28 cellular contexts compared by ENCODE assay signal in the genomic region with DNA sequence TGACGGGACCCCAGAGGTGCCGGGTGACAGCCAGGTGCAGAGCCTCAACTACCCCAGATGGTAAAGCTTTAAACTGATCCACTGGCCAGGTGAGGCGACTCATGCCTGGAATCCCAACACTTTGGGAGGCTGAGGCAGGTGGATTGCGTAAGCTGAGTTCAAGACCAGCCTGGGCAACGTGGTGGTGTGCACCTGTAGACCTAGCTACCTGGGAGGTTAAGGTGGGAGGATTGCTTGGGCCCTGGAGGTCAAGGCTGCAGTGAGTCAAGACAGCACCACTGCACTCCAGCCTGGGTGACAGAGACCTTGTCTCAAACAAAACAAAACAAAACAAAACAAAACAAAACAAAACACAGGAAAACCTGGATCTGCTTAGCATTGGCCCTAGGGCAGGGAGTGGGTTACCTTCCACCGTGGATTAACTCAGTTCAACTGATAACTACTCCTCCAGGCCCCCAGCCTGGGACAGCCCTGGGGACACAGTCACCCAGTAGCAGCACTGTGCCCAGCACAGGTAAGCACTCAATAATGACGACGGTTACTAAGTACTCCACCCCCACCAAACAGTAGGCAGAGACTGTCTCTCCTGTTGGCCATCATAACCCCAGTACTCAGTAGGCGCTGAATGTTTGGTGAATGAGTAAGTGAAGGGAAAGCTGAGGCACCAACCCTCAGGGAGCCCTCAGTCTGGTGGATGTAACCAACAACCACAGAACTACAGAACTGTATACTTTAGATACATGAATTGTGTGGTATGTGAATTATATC. TPM values are rescaled to one million over a fixed set of nuclear protein-coding genes. Genes with fewer than 3 reads are reported as not detected.
DNase-seq lines count a peak whose midpoint lies in the region; ATAC-seq, FAIRE-seq and TF ChIP-seq lines count a peak whose summit lies in the region.
"Had no signal": no experiment of that assay in that cellular context is flagged by ENCODE, and none has a peak within 500 bp of the region (broad histone marks: within the 10 kb centered on the region; RNA-seq: fewer than 3 reads in every experiment).

No MANE protein-coding gene starts in this region.

- no peaks in the 10 kb centered on the region for H3K9me3 ChIP-seq in IMR-90 (ENCODE audit: control insufficient read depth, insufficient read depth, low read length)
- H3K9me3 ChIP-seq in K562 (replicated peaks; ENCODE audit: control insufficient read depth, insufficient read depth, low read depth, low read length): no peaks in the 10 kb centered on the region
- H3K9me3 ChIP-seq: adrenal gland, left lung, pancreas, tibial artery had no signal

- H3K79me2 ChIP-seq in K562 (ENCODE audit: control insufficient read depth, insufficient read depth, low read length): no peaks in the 10 kb centered on the region

- H3K4me2 ChIP-seq in IMR-90 (ENCODE audit: low read depth, low read length) (no peak overlapping the region), K562 (ENCODE audit: insufficient read depth, low read length) (no peak overlapping the region)
- H3K4me2 ChIP-seq: KMS-11, smooth muscle cell had no signal

- H2AK5ac ChIP-seq in IMR-90 (ENCODE audit: low read depth, low read length): no peak overlapping the region

- no peak for TF ChIP-seq POLR2A in IMR-90 (IDR thresholded peaks at IDR 0.05; ENCODE audit: low read depth, low read length)
- TF ChIP-seq POLR2A in K562 (conservative IDR thresholded peaks at IDR 0.05): no peak; the same call in 1 of the 2 replicates

- no peak overlapping the region for H3K56ac ChIP-seq in IMR-90 (ENCODE audit: extremely low read depth, insufficient read depth, low read length)

- H4K20me1 ChIP-seq in IMR-90 (ENCODE audit: insufficient read depth, low read length) (peaks cover 5% of the 10 kb centered on the region), K562 (replicated peaks; ENCODE audit: control insufficient read depth, insufficient read depth, low read length) (peaks cover 8% of the 10 kb centered on the region; the same call in 1 of the 2 replicates)

- no peak overlapping the region for H3K4ac ChIP-seq in IMR-90 (ENCODE audit: low read depth, low read length)

- no peak overlapping the region for H3K4me3 Mint-ChIP-seq in stimulated activated effector memory CD8-positive, alpha-beta T cell treated with anti-CD3 and anti-CD28 coated beads, Interleukin-12 subunit alpha, Interleukin-12 subunit beta, amount 100 ng/mL, for 72 hours
- H3K4me3 Mint-ChIP-seq: activated CD4-positive, alpha-beta T cell treated with anti-CD3 and anti-CD28 coated beads, Interleukin-2, amount 10 ng/mL, durations not matched to agents 7 days and 5 days; activated T-cell treated with anti-CD3 and anti-CD28 coated beads, Interleukin-2, amount 50 U/mL, for 24 hours; central memory CD8-positive, alpha-beta T cell; memory B cell; nephron progenitor cell; WTC11 had no signal

- no peak overlapping the region for H4K91ac ChIP-seq in IMR-90 (ENCODE audit: insufficient read depth, low read depth, low read length)

- H3K36me3 Mint-ChIP-seq in stimulated activated effector memory CD8-positive, alpha-beta T cell treated with anti-CD3 and anti-CD28 coated beads, Interleukin-12 subunit alpha, Interleukin-12 subunit beta, amount 100 ng/mL, for 72 hours: peaks cover 45% of the 10 kb centered on the region
- H3K36me3 Mint-ChIP-seq: WTC11 had no signal

- no peak overlapping the region for H2AFZ ChIP-seq in IMR-90 (replicated peaks; ENCODE audit: low read length, poor library complexity)
- H2AFZ ChIP-seq in K562 (ENCODE audit: low read depth, low read length): no peak overlapping the region

- no TSS peak for BruUV-seq in IMR-90 (replicated peaks; lab: Mats Ljungman, UMichigan)
- no TSS peak for BruUV-seq in K562 (replicated peaks; lab: Mats Ljungman, UMichigan)

- H3K27ac ChIP-seq in IMR-90 (ENCODE audit: insufficient read depth, low read length): no peak overlapping the region
- no peak overlapping the region for H3K27ac ChIP-seq in K562 (ENCODE audit: extremely low read depth, low read depth, low read length)
- H3K27ac ChIP-seq: adrenal gland, C4-2B, KMS-11, left lung, pancreas, tibial artery had no signal

- no peak overlapping the region for H2BK20ac ChIP-seq in IMR-90 (ENCODE audit: low read depth, low read length)

- in situ Hi-C loops in IMR-90 (cut with MboI; ENCODE audit: low sequenced_read_pairs) (no loop called here), K562 (cut with MboI) (no loop called here)

- peaks cover 24% of the 10 kb centered on the region for H3K4me1 Mint-ChIP-seq in stimulated activated effector memory CD8-positive, alpha-beta T cell treated with anti-CD3 and anti-CD28 coated beads, Interleukin-12 subunit alpha, Interleukin-12 subunit beta, amount 100 ng/mL, for 72 hours
- H3K4me1 Mint-ChIP-seq: activated CD4-positive, alpha-beta T cell treated with anti-CD3 and anti-CD28 coated beads, Interleukin-2, amount 10 ng/mL, durations not matched to agents 7 days and 5 days; memory B cell had no signal

- CTCF ChIA-PET in IMR-90 (lab: Yijun Ruan, JAX) (no interaction called here), K562 (lab: Yijun Ruan, JAX; ENCODE audit: low intra/inter-chr PET ratio) (no interaction called here)

- H3K9ac ChIP-seq in IMR-90 (ENCODE audit: low read depth, low read length): no peak overlapping the region
- peak overlapping the region in 1 of 2 experiments; percentile 65; a peak in 1 of 4 replicates for H3K9ac ChIP-seq in K562 (ENCODE audit: insufficient read depth in 1 of 2, low read depth in 2 of 2, low read length in 2 of 2)
- H3K9ac ChIP-seq: KMS-11 had no signal

- H2BK120ac ChIP-seq in IMR-90 (ENCODE audit: low read depth, low read length): no peak overlapping the region

- intact Hi-C loops in IMR-90 (cut with micrococcal nuclease) (no loop called here), K562 (cut with micrococcal nuclease) (no loop called here)

- H3K9me1 ChIP-seq in IMR-90 (ENCODE audit: insufficient read depth, low read length) (peaks cover 9% of the 10 kb centered on the region; the same call in 1 of the 2 replicates), K562 (ENCODE audit: control insufficient read depth, insufficient read depth, low read length) (peaks cover 3% of the 10 kb centered on the region)

- TF ChIP-seq EP300 in K562 (IDR thresholded peaks at IDR 0.05; ENCODE audit: low read length): no peak

- no peak overlapping the region for H4K8ac ChIP-seq in IMR-90 (ENCODE audit: low read depth in 2 of 2, low read length in 2 of 2)

- WGBS in IMR-90 (ENCODE audit: extremely low coverage in 2 of 2, insufficient read length in 1 of 2), 2 experiments: no CpG with 5 or more reads among the region's 9 CpGs
- WGBS in K562 (ENCODE audit: insufficient coverage, low coverage, missing lambda C conversion rate): 63% methylated on average over 9 of the region's 9 CpGs

- TF ChIP-seq RAD21 in IMR-90 (IDR thresholded peaks at IDR 0.05; ENCODE audit: low read length): no peak
- TF ChIP-seq RAD21 in K562 (CRISPR knock-in tag; conservative IDR thresholded peaks at IDR 0.05 in 1 of 2, IDR thresholded peaks at IDR 0.05 in 1 of 2): no peak

- DNase-seq in ELR (ENCODE audit: low read depth) (peak; percentile 63), IMR-90 (no peak), K562 (ENCODE audit: extremely low read depth in 1 of 4, low spot score in 3 of 4) (no peak), NCI-H128 (lab: John Stamatoyannopoulos, UW; ENCODE audit: unreplicated experiment) (no peak)
- DNase-seq in stimulated activated effector memory CD8-positive, alpha-beta T cell treated with anti-CD3 and anti-CD28 coated beads, Interleukin-12 subunit alpha, Interleukin-12 subunit beta, amount 100 ng/mL, for 72 hours (ENCODE audit: low spot score in 2 of 2): no peak
- DNase-seq: activated CD4-positive, alpha-beta T cell treated with anti-CD3 and anti-CD28 coated beads, Interleukin-2, amount 10 ng/mL, durations not matched to agents 7 days and 5 days; activated T-cell treated with anti-CD3 and anti-CD28 coated beads, Interleukin-2, amount 50 U/mL, for 24 hours; adrenal gland; erythroblast; GF-D8; head of caudate nucleus; islet precursor cell; left lung; MM.1S; NCI-H1436; NCI-H2081; NCI-H345; nephron progenitor cell; pancreas; tibial artery had no signal

- TF ChIP-seq CTCF in IMR-90 (conservative IDR thresholded peaks at IDR 0.05; ENCODE audit: low read depth, low read length) (no peak), K562 (IDR thresholded peaks at IDR 0.05 in 2 of 3, conservative IDR thresholded peaks at IDR 0.05 in 1 of 3; ENCODE audit: insufficient read depth in 2 of 3, low read depth in 1 of 3, low read length in 3 of 3) (no peak)

- H2BK15ac ChIP-seq in IMR-90 (ENCODE audit: low read depth, low read length): no peak overlapping the region

- H3K36me3 ChIP-seq in IMR-90 (ENCODE audit: control insufficient read depth, insufficient read depth, low read length) (peaks cover 20% of the 10 kb centered on the region), K562 (ENCODE audit: control insufficient read depth, insufficient read depth, low read length) (peaks cover 9% of the 10 kb centered on the region; the same call in 2 of the 3 replicates)
- H3K36me3 ChIP-seq: pancreas had no signal

- POLR2A ChIA-PET in IMR-90 (lab: Charles Lee; ENCODE audit: unreplicated experiment) (no interaction called here), K562 (lab: Yijun Ruan, JAX) (interaction anchor here (0.5 to 0.7 kb wide), 4 partner anchors 24 to 257 kb away, joined by 3 read pairs; no protein-coding TSS in a partner anchor)

- peak overlapping the region; percentile 32 for H3K27ac Mint-ChIP-seq in stimulated activated effector memory CD8-positive, alpha-beta T cell treated with anti-CD3 and anti-CD28 coated beads, Interleukin-12 subunit alpha, Interleukin-12 subunit beta, amount 100 ng/mL, for 72 hours
- H3K27ac Mint-ChIP-seq: activated CD4-positive, alpha-beta T cell treated with anti-CD3 and anti-CD28 coated beads, Interleukin-2, amount 10 ng/mL, durations not matched to agents 7 days and 5 days; memory B cell; nephron progenitor cell; WTC11 had no signal

- H3K27me3 ChIP-seq in IMR-90 (ENCODE audit: control insufficient read depth, insufficient read depth, low read length) (no peaks in the 10 kb centered on the region), K562 (ENCODE audit: control insufficient read depth in 2 of 2, insufficient read depth in 2 of 2, low read length in 2 of 2) (no peaks in the 10 kb centered on the region)
- H3K27me3 ChIP-seq: adrenal gland, left lung, pancreas, tibial artery had no signal

- H3K4me3 ChIP-seq in IMR-90 (ENCODE audit: insufficient read depth, low read depth, low read length) (no peak overlapping the region), K562 (no peak overlapping the region)
- H3K4me3 ChIP-seq: adrenal gland, left lung, pancreas, smooth muscle cell, tibial artery had no signal

- dilution Hi-C loops in IMR-90 (cut with HindIII; ENCODE audit: low sequenced_read_pairs, unreplicated experiment): no loop called here

- no peaks in the 10 kb centered on the region for H3K9me3 Mint-ChIP-seq in stimulated activated effector memory CD8-positive, alpha-beta T cell treated with anti-CD3 and anti-CD28 coated beads, Interleukin-12 subunit alpha, Interleukin-12 subunit beta, amount 100 ng/mL, for 72 hours
- H3K9me3 Mint-ChIP-seq: activated CD4-positive, alpha-beta T cell treated with anti-CD3 and anti-CD28 coated beads, Interleukin-2, amount 10 ng/mL, durations not matched to agents 7 days and 5 days; activated T-cell treated with anti-CD3 and anti-CD28 coated beads, Interleukin-2, amount 50 U/mL, for 24 hours; central memory CD8-positive, alpha-beta T cell; memory B cell; nephron progenitor cell; WTC11 had no signal

- ATAC-seq in IMR-90 (ENCODE audit: low read depth): peak; percentile 24; the same call in 1 of the 2 replicates
- ATAC-seq in K562: no peak
- peak; percentile 65 for ATAC-seq in stimulated activated effector memory CD8-positive, alpha-beta T cell treated with anti-CD3 and anti-CD28 coated beads, Interleukin-12 subunit alpha, Interleukin-12 subunit beta, amount 100 ng/mL, for 72 hours
- no peak for ATAC-seq in GM21723 (IDR thresholded peaks at IDR 0.05; ENCODE audit: unreplicated experiment)
- ATAC-seq in HG03175 (IDR thresholded peaks at IDR 0.05; ENCODE audit: unreplicated experiment): no peak
- ATAC-seq: left lung, pancreas, WTC11 had no signal

- H2AK9ac ChIP-seq in IMR-90 (replicated peaks; ENCODE audit: low read depth, low read length, poor library complexity): no peak overlapping the region

- H3K23ac ChIP-seq in IMR-90 (ENCODE audit: low read depth, low read length): no peak overlapping the region

- H2BK5ac ChIP-seq in IMR-90 (ENCODE audit: low read depth, low read length, poor library complexity, severe bottlenecking): no peak overlapping the region

- peaks cover 0 to 6% of the 10 kb centered on the region in 2 experiments; a peak in 1 of 4 replicates for H3K79me1 ChIP-seq in IMR-90 (ENCODE audit: low read depth in 1 of 2, low read length in 2 of 2)

- H3K14ac ChIP-seq in IMR-90 (replicated peaks; ENCODE audit: low read depth, low read length): no peak overlapping the region

- no peak overlapping the region for H3K18ac ChIP-seq in IMR-90 (ENCODE audit: low read depth, low read length)

- no peak overlapping the region for H4K5ac ChIP-seq in IMR-90 (ENCODE audit: low read depth, low read length)

- no peak for FAIRE-seq in K562 (lab: Jason Lieb, UNC)
- FAIRE-seq: pancreas had no signal

- H3K4me1 ChIP-seq in IMR-90 (ENCODE audit: control insufficient read depth, insufficient read depth, low read length) (no peaks in the 10 kb centered on the region), K562 (replicated peaks in 1 of 2; ENCODE audit: control insufficient read depth in 2 of 2, insufficient read depth in 2 of 2, low read length in 2 of 2) (peaks cover 0 to 17% of the 10 kb centered on the region in 2 experiments; a peak in 1 of 5 replicates)
- H3K4me1 ChIP-seq: adrenal gland, left lung, pancreas, tibial artery had no signal

RNA-seq across cellular contexts. Expression of a gene that starts 21.6 kb away (rescaled TPM):
- total RNA-seq in IMR-90 (2012; rRNA removed) (6.8 and 7.5 TPM in 2 replicates), K562 (2014; rRNA removed) (28.9 and 34.0 TPM in 2 replicates), K562 (2014; rRNA removed; fragmentation: Illumina TruSeq; extraction: Trizol) (8.5 and 10.4 TPM in 2 replicates), K562 (2015; rRNA removed; fragmentation: Illumina TruSeq; extraction: Trizol) (18.6 and 21.6 TPM in 2 replicates), K562 (2021) (26.5 and 29.5 TPM in 2 replicates)
- polyA plus RNA-seq in IMR-90 (2012; rRNA removed) (18.9 and 22.3 TPM in 2 replicates), K562 (2011; rRNA removed) (27.0 and 29.2 TPM in 2 replicates), K562 (2014; fragmentation: Illumina TruSeq; extraction: Trizol) (16.3 and 26.6 TPM in 2 replicates), K562 (2014; fragmentation: Nextera tagmentation; extraction: Ambion mirVana) (1 to 10 TPM; 1.2 to 1.6 TPM), K562 (2014; rRNA removed) (35.2 and 40.8 TPM in 2 replicates)
- polyA plus RNA-seq in IMR-90 (2012; cell fraction: cytosol; rRNA removed): 14.6 and 25.7 TPM in 2 replicates
- 15.3 and 31.2 TPM in 2 replicates for polyA plus RNA-seq in IMR-90 (2012; cell fraction: nucleus; rRNA removed; ENCODE audit: low replicate concordance)
- total RNA-seq in K562 (2011; cell fraction: chromatin; rRNA removed; ENCODE audit: low replicate concordance): 37.0 and 99.3 TPM in 2 replicates
- total RNA-seq in K562 (2011; cell fraction: nucleolus; rRNA removed): 85.8 and 97.7 TPM in 2 replicates
- total RNA-seq in K562 (2011; cell fraction: nucleoplasm; rRNA removed): 62.2 and 63.1 TPM in 2 replicates
- polyA plus RNA-seq in K562 (2011; cell fraction: cytosol; rRNA removed): 36.4 and 92.5 TPM in 2 replicates
- polyA plus RNA-seq in K562 (2011; cell fraction: nucleus; rRNA removed): 35.5 and 82.2 TPM in 2 replicates
- polyA plus RNA-seq in K562 (2012): 23.2 and 37.9 TPM in 2 replicates
- 12.7 and 14.9 TPM in 2 replicates for polyA minus RNA-seq in K562 (2011; rRNA and poly(A)+ RNA removed)
- 15.3 and 16.8 TPM in 2 replicates for polyA minus RNA-seq in K562 (2011; cell fraction: cytosol; rRNA and poly(A)+ RNA removed)
- 26.2 and 33.7 TPM in 2 replicates for polyA minus RNA-seq in K562 (2011; cell fraction: nucleus; rRNA and poly(A)+ RNA removed)

RNA-seq across cellular contexts. Expression of a gene that starts 21.8 kb away (rescaled TPM):
- total RNA-seq in IMR-90 (2012; rRNA removed): 50.5 and 60.2 TPM in 2 replicates
- polyA plus RNA-seq in IMR-90 (2012; rRNA removed): 55.8 and 70.8 TPM in 2 replicates
- polyA plus RNA-seq in IMR-90 (2012; cell fraction: cytosol; rRNA removed): 67.7 and 109 TPM in 2 replicates
- polyA plus RNA-seq in IMR-90 (2012; cell fraction: nucleus; rRNA removed; ENCODE audit: low replicate concordance): 26.6 and 48.2 TPM in 2 replicates
- 18.7 and 45.9 TPM in 2 replicates for total RNA-seq in K562 (2011; cell fraction: chromatin; rRNA removed; ENCODE audit: low replicate concordance)
- total RNA-seq in K562 (2011; cell fraction: nucleolus; rRNA removed): 36.8 and 39.0 TPM in 2 replicates
- 28.7 and 34.9 TPM in 2 replicates for total RNA-seq in K562 (2011; cell fraction: nucleoplasm; rRNA removed)
- total RNA-seq in K562 (2014; rRNA removed): 78.4 and 108 TPM in 2 replicates
- 26.1 and 32.3 TPM in 2 replicates for total RNA-seq in K562 (2014; rRNA removed; fragmentation: Illumina TruSeq; extraction: Trizol)
- 65.2 and 66.0 TPM in 2 replicates for total RNA-seq in K562 (2015; rRNA removed; fragmentation: Illumina TruSeq; extraction: Trizol)
- total RNA-seq in K562 (2021): 71.7 and 74.4 TPM in 2 replicates
- 49.4 and 57.1 TPM in 2 replicates for polyA plus RNA-seq in K562 (2011; rRNA removed)
- 83.1 and 114 TPM in 2 replicates for polyA plus RNA-seq in K562 (2011; cell fraction: cytosol; rRNA removed)
- 34.0 and 41.0 TPM in 2 replicates for polyA plus RNA-seq in K562 (2011; cell fraction: nucleus; rRNA removed)
- 57.6 and 109 TPM in 2 replicates for polyA plus RNA-seq in K562 (2012)
- polyA plus RNA-seq in K562 (2014; fragmentation: Illumina TruSeq; extraction: Trizol): 41.1 and 50.6 TPM in 2 replicates
- 1 to 10 TPM; 2.0 to 4.0 TPM for polyA plus RNA-seq in K562 (2014; fragmentation: Nextera tagmentation; extraction: Ambion mirVana)
- 74.7 and 83.6 TPM in 2 replicates for polyA plus RNA-seq in K562 (2014; rRNA removed)
- 16.8 and 22.0 TPM in 2 replicates for polyA minus RNA-seq in K562 (2011; rRNA and poly(A)+ RNA removed)
- 22.1 and 40.4 TPM in 2 replicates for polyA minus RNA-seq in K562 (2011; cell fraction: cytosol; rRNA and poly(A)+ RNA removed)
- 19.1 and 22.7 TPM in 2 replicates for polyA minus RNA-seq in K562 (2011; cell fraction: nucleus; rRNA and poly(A)+ RNA removed)

RNA-seq across cellular contexts. Expression of a gene that starts 45.2 kb away (rescaled TPM):
- total RNA-seq in IMR-90 (2012; rRNA removed): under 0.01 and 0.18 TPM in 2 replicates
- polyA plus RNA-seq in IMR-90 (2012; rRNA removed): 0.62 and 0.66 TPM in 2 replicates
- polyA plus RNA-seq in IMR-90 (2012; cell fraction: cytosol; rRNA removed): 0.11 and 0.36 TPM in 2 replicates
- polyA plus RNA-seq in IMR-90 (2012; cell fraction: nucleus; rRNA removed; ENCODE audit: low replicate concordance): 5.2 and 12.1 TPM in 2 replicates
- 2.4 and 4.7 TPM in 2 replicates for total RNA-seq in K562 (2011; cell fraction: chromatin; rRNA removed; ENCODE audit: low replicate concordance)
- 3.7 and 4.5 TPM in 2 replicates for total RNA-seq in K562 (2011; cell fraction: nucleolus; rRNA removed)
- total RNA-seq in K562 (2011; cell fraction: nucleoplasm; rRNA removed): 2.1 and 3.2 TPM in 2 replicates
- 0.54 and 0.78 TPM in 2 replicates for total RNA-seq in K562 (2014; rRNA removed)
- 0.22 TPM in 2 replicates for total RNA-seq in K562 (2014; rRNA removed; fragmentation: Illumina TruSeq; extraction: Trizol)
- total RNA-seq in K562 (2015; rRNA removed; fragmentation: Illumina TruSeq; extraction: Trizol): 0.45 and 0.58 TPM in 2 replicates
- 0.91 and 1.2 TPM in 2 replicates for total RNA-seq in K562 (2021)
- polyA plus RNA-seq in K562 (2011; rRNA removed): 0.33 and 0.49 TPM in 2 replicates
- 0.38 and 0.63 TPM in 2 replicates for polyA plus RNA-seq in K562 (2011; cell fraction: cytosol; rRNA removed)
- polyA plus RNA-seq in K562 (2011; cell fraction: nucleus; rRNA removed): 2.2 and 4.9 TPM in 2 replicates
- polyA plus RNA-seq in K562 (2012): 0.27 and 0.79 TPM in 2 replicates
- polyA plus RNA-seq in K562 (2014; fragmentation: Illumina TruSeq; extraction: Trizol): 0.13 and 0.25 TPM in 2 replicates
- under 1 TPM in 1 of 2 experiments, not detected in 1; 0.04 TPM for polyA plus RNA-seq in K562 (2014; fragmentation: Nextera tagmentation; extraction: Ambion mirVana)
- 0.74 and 1.5 TPM in 2 replicates for polyA plus RNA-seq in K562 (2014; rRNA removed)
- 0.14 and 0.15 TPM in 2 replicates for polyA minus RNA-seq in K562 (2011; rRNA and poly(A)+ RNA removed)
- 0.67 TPM in 1 of 2 replicates, not detected in the other for polyA minus RNA-seq in K562 (2011; cell fraction: cytosol; rRNA and poly(A)+ RNA removed)
- polyA minus RNA-seq in K562 (2011; cell fraction: nucleus; rRNA and poly(A)+ RNA removed): 1.00 and 1.1 TPM in 2 replicates

Comparison
In these comparisons a context has a peak if more than half of its experiments do, and no peak if none do; other contexts are left out.
1. ATAC-seq: peak in IMR-90 (single experiment) and stimulated activated effector memory CD8-positive, alpha-beta T cell treated with anti-CD3 and anti-CD28 coated beads, Interleukin-12 subunit alpha, Interleukin-12 subunit beta, amount 100 ng/mL, for 72 hours (single experiment); none in K562 (single experiment), GM21723 (single experiment) and HG03175 (single experiment).